ENCODE assay signal across 18 cellular contexts in the genomic region with DNA sequence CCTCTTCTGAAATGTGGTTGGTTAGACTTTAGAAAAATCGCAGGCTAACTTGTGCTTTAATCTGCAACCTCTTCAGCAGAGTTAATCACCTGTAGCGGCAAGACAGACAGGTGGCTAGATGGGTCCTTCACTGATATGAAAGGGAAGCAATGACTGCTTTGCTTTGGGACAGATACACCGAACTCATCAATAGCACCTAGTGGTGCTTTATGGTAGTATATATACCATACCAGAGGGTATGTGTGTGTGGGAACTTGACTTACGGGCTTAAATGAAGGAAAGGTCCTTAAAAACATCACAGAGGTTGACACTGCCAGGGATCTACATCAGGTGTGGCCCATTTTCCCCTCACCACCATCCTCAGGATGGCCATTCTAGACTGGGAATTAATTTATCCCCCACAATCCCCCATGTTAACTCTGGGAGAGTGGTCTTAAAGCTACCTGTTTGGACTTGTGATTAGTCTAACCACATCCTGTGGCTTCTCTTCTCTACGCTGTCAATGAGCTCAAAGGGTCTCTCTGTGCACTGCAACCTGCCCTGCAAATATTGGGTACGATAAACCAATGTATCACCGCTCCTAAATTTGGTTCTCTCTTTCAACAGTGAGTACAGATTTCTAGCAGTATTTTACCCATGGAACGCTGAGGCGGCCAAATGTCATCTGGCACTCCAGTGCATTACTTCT.
DNase-seq lines count a peak whose midpoint lies in the region; ATAC-seq, FAIRE-seq and TF ChIP-seq lines count a peak whose summit lies in the region.
"Had no signal": no experiment of that assay in that cellular context is flagged by ENCODE, and none has a peak within 500 bp of the region (broad histone marks: within the 10 kb centered on the region; RNA-seq: fewer than 3 reads in every experiment).

No MANE protein-coding gene starts in this region.

- CTCF ChIA-PET in A673 (lab: Charles Lee) (no interaction called here), PC-3 (lab: Charles Lee) (interaction anchor here (1.7 kb wide), 1 partner anchor 160 kb away, joined by 6 read pairs; no protein-coding TSS in a partner anchor)

- H3K4me3 ChIP-seq in A673 (ENCODE audit: low read depth, low read length, poor library complexity, severe bottlenecking): no peak overlapping the region
- H3K4me3 ChIP-seq in GM23338: no peak overlapping the region
- no peak overlapping the region for H3K4me3 ChIP-seq in PC-3 (ENCODE audit: low read length)
- H3K4me3 ChIP-seq in endodermal cell (ENCODE audit: low read length): no peak overlapping the region
- H3K4me3 ChIP-seq: PC-9 had no signal

- H4K20me1 ChIP-seq in GM23338 (replicated peaks; ENCODE audit: insufficient read depth) (no peaks in the 10 kb centered on the region), PC-3 (ENCODE audit: low read length) (no peaks in the 10 kb centered on the region)

- H3K9me2 ChIP-seq in GM23338 (ENCODE audit: insufficient read depth) (peaks cover 4% of the 10 kb centered on the region; the same call in 1 of the 2 replicates), PC-3 (replicated peaks; ENCODE audit: low read length) (no peaks in the 10 kb centered on the region)

- peaks cover 20% of the 10 kb centered on the region for H3K27me3 Mint-ChIP-seq in GM23338 (ENCODE audit: insufficient read depth, low read depth, poor library complexity)
- no peaks in the 10 kb centered on the region for H3K27me3 Mint-ChIP-seq in endodermal cell (ENCODE audit: insufficient read depth)
- no peaks in the 10 kb centered on the region for H3K27me3 Mint-ChIP-seq in activated T-cell treated with anti-CD3 and anti-CD28 coated beads, Interleukin-2, amount 50 U/mL, for 24 hours
- H3K27me3 Mint-ChIP-seq: B cell had no signal

- H3K9me3 ChIP-seq in A673 (ENCODE audit: low read depth, low read length, poor library complexity, severe bottlenecking) (no peaks in the 10 kb centered on the region), PC-3 (ENCODE audit: low read length) (no peaks in the 10 kb centered on the region), endodermal cell (ENCODE audit: control insufficient read depth, low read length) (no peaks in the 10 kb centered on the region)

- POLR2A ChIA-PET in A673 (lab: Charles Lee; ENCODE audit: low non-redundant PET): no interaction called here
- POLR2A ChIA-PET in PC-3 (lab: Charles Lee; ENCODE audit: unreplicated experiment): no interaction called here

- H3K36me3 Mint-ChIP-seq in GM23338 (ENCODE audit: low read depth) (peaks cover 10% of the 10 kb centered on the region), endodermal cell (ENCODE audit: low read depth) (peaks cover 67% of the 10 kb centered on the region)
- H3K36me3 Mint-ChIP-seq in activated T-cell treated with anti-CD3 and anti-CD28 coated beads, Interleukin-2, amount 50 U/mL, for 24 hours (ENCODE audit: low read depth): peaks cover 3% of the 10 kb centered on the region

- H3F3A ChIP-seq in GM23338 (replicated peaks; ENCODE audit: low read depth) (no peaks in the 10 kb centered on the region), PC-3 (ENCODE audit: low read length, unreplicated experiment) (no peaks in the 10 kb centered on the region)

- TF ChIP-seq CTCF in A673 (conservative IDR thresholded peaks at IDR 0.05; ENCODE audit: low read depth, low read length) (0 out of 2 replicates have a peak, but pooled peaks have one; percentile 18), GM23338 (conservative IDR thresholded peaks at IDR 0.05; ENCODE audit: low read depth in 2 of 2) (peak in 1 of 2 experiments; percentile 34; a peak in 1 of 4 replicates), PC-3 (conservative IDR thresholded peaks at IDR 0.05; ENCODE audit: low read depth, low read length) (peak; percentile 47), endodermal cell (conservative IDR thresholded peaks at IDR 0.05) (peak; percentile 61)

- H3K4me1 Mint-ChIP-seq in GM23338 (peaks cover 22% of the 10 kb centered on the region), endodermal cell (peaks cover 16% of the 10 kb centered on the region)
- peaks cover 13% of the 10 kb centered on the region for H3K4me1 Mint-ChIP-seq in activated T-cell treated with anti-CD3 and anti-CD28 coated beads, Interleukin-2, amount 50 U/mL, for 24 hours (ENCODE audit: low read depth)

- no peak overlapping the region for H3K4me2 ChIP-seq in GM23338
- no peak overlapping the region for H3K4me2 ChIP-seq in PC-3 (ENCODE audit: low read length)
- H3K4me2 ChIP-seq: PC-9 had no signal

- H3K4me1 ChIP-seq in A673 (ENCODE audit: insufficient read depth, low read length, poor library complexity, severe bottlenecking) (peaks cover 14% of the 10 kb centered on the region), GM23338 (ENCODE audit: insufficient read depth) (peaks cover 16% of the 10 kb centered on the region), PC-3 (ENCODE audit: insufficient read depth, low read length) (peaks cover 18% of the 10 kb centered on the region), endodermal cell (ENCODE audit: control insufficient read depth, insufficient read depth, low read length) (no peaks in the 10 kb centered on the region)

- H3K9me3 Mint-ChIP-seq in GM23338: no peaks in the 10 kb centered on the region
- no peaks in the 10 kb centered on the region for H3K9me3 Mint-ChIP-seq in endodermal cell
- H3K9me3 Mint-ChIP-seq in activated T-cell treated with anti-CD3 and anti-CD28 coated beads, Interleukin-2, amount 50 U/mL, for 24 hours: no peaks in the 10 kb centered on the region
- H3K9me3 Mint-ChIP-seq: CD8-positive, alpha-beta memory T cell had no signal

- FAIRE-seq in urothelium cell line (lab: Jason Lieb, UNC): no peak

- H3K36me3 ChIP-seq in A673 (ENCODE audit: insufficient read depth, low read length, poor library complexity, severe bottlenecking) (no peaks in the 10 kb centered on the region), GM23338 (ENCODE audit: insufficient read depth) (no peaks in the 10 kb centered on the region), PC-3 (ENCODE audit: low read depth, low read length) (no peaks in the 10 kb centered on the region), endodermal cell (ENCODE audit: control insufficient read depth, insufficient read depth, low read length) (peaks cover 94% of the 10 kb centered on the region)

- H2AFZ ChIP-seq in GM23338 (no peak overlapping the region), PC-3 (ENCODE audit: low read length) (no peak overlapping the region)
- H2AFZ ChIP-seq: PC-9 had no signal

- BruUV-seq in A673 (replicated peaks; lab: Mats Ljungman, UMichigan): no TSS peak
- BruUV-seq in PC-3 (replicated peaks; lab: Mats Ljungman, UMichigan): no TSS peak

- H3K79me2 ChIP-seq in GM23338 (replicated peaks; ENCODE audit: insufficient read depth): no peaks in the 10 kb centered on the region
- H3K79me2 ChIP-seq in PC-3 (ENCODE audit: low read length): no peaks in the 10 kb centered on the region

- DNase-seq in A673 (ENCODE audit: low spot score): no peak
- peak; percentile 36 for DNase-seq in GM23338 (ENCODE audit: low spot score)
- DNase-seq in PC-3: peak; percentile 12
- no peak for DNase-seq in endodermal cell
- DNase-seq in activated T-cell treated with anti-CD3 and anti-CD28 coated beads, Interleukin-2, amount 50 U/mL, for 24 hours: no peak
- DNase-seq in urothelium cell line (ENCODE audit: low spot score): no peak
- no peak for DNase-seq in AG08396 (ENCODE audit: low spot score)
- DNase-seq: ACHN; CD8-positive, alpha-beta memory T cell; IMR-90; NCI-H1436; NCI-H2081; NCI-H2227 treated with DMSO at 0.1 percent for 48 hours; NCI-H526; PC-9; T-helper 1 cell had no signal

- 95% methylated on average over 7 to 9 of the region's 9 CpGs for WGBS in endodermal cell (ENCODE audit: insufficient coverage in 1 of 2, insufficient read length in 1 of 2), 2 experiments

- no peak overlapping the region for H3K9ac ChIP-seq in PC-3 (ENCODE audit: low read length)
- H3K9ac ChIP-seq in endodermal cell (ENCODE audit: extremely low read depth, low read length, poor library complexity, severe bottlenecking): no peak overlapping the region

- H3K4me3 Mint-ChIP-seq in GM23338 (no peak overlapping the region), endodermal cell (no peak overlapping the region)
- no peak overlapping the region for H3K4me3 Mint-ChIP-seq in activated T-cell treated with anti-CD3 and anti-CD28 coated beads, Interleukin-2, amount 50 U/mL, for 24 hours
- H3K4me3 Mint-ChIP-seq: B cell; CD8-positive, alpha-beta memory T cell had no signal

- H3K27ac Mint-ChIP-seq in GM23338 (no peak overlapping the region), endodermal cell (no peak overlapping the region)
- H3K27ac Mint-ChIP-seq in activated T-cell treated with anti-CD3 and anti-CD28 coated beads, Interleukin-2, amount 50 U/mL, for 24 hours: no peak overlapping the region
- H3K27ac Mint-ChIP-seq: B cell had no signal

- H3K27me3 ChIP-seq in A673 (replicated peaks; ENCODE audit: insufficient read depth, low read depth, low read length, poor library complexity): no peaks in the 10 kb centered on the region
- peaks cover 52% of the 10 kb centered on the region for H3K27me3 ChIP-seq in GM23338 (ENCODE audit: insufficient read depth)
- no peaks in the 10 kb centered on the region for H3K27me3 ChIP-seq in PC-3 (ENCODE audit: low read length)
- H3K27me3 ChIP-seq in endodermal cell (ENCODE audit: control insufficient read depth, insufficient read depth, low read length, poor library complexity, severe bottlenecking): no peaks in the 10 kb centered on the region

- H3K27ac ChIP-seq in A673 (ENCODE audit: low read depth, low read length, poor library complexity, severe bottlenecking) (no peak overlapping the region), GM23338 (ENCODE audit: low read depth) (no peak overlapping the region), PC-3 (ENCODE audit: low read length) (no peak overlapping the region), endodermal cell (ENCODE audit: low read depth, low read length) (no peak overlapping the region)
- H3K27ac ChIP-seq: PC-9 had no signal

- intact Hi-C loops in A673 (cut with micrococcal nuclease; ENCODE audit: unreplicated experiment) (no loop called here), PC-3 (cut with micrococcal nuclease) (no loop called here)

- peak; percentile 73 for ATAC-seq in GM23338
- no peak for ATAC-seq in PC-3
- ATAC-seq in HG03025 (IDR thresholded peaks at IDR 0.05; ENCODE audit: low FRiP score, unreplicated experiment): no peak

Comparison
In these comparisons a context has a peak if more than half of its experiments do, and no peak if none do; other contexts are left out.
1. DNase-seq: peak in GM23338 (single experiment) and PC-3 (single experiment); none in A673 (single experiment), endodermal cell (single experiment), activated T-cell treated with anti-CD3 and anti-CD28 coated beads, Interleukin-2, amount 50 U/mL, for 24 hours (single experiment), urothelium cell line (single experiment) and AG08396 (single experiment).